Comparison of ENCODE assay signal across 39 cellular contexts in genomic region chr4:60155088-60155487, GRCh38.
"Had no signal": no experiment of that assay in that cellular context is flagged by ENCODE, and none has a peak within 500 bp of the region (broad histone marks: within the 10 kb centered on the region; RNA-seq: fewer than 3 reads in every experiment).

No MANE protein-coding gene starts in this region.

- H3K9me3 ChIP-seq: adrenal gland, body of pancreas had no signal

- H3K27ac Mint-ChIP-seq: activated naive CD4-positive, alpha-beta T cell treated with anti-CD3 and anti-CD28 coated beads for 36 hours; activated naive CD4-positive, alpha-beta T cell treated with anti-CD3 and anti-CD28 coated beads, Interleukin-2, amount 10 ng/mL, durations not matched to agents 7 days and 5 days; activated naive CD4-positive, alpha-beta T cell treated with anti-CD3 and anti-CD28 coated beads, Interleukin-2, amount 50 U/mL, for 24 hours; activated naive CD4-positive, alpha-beta T cell treated with anti-CD3 and anti-CD28 coated beads, Interleukin-2, amount 50 U/mL, for 72 hours; activated naive CD8-positive, alpha-beta T cell; activated naive CD8-positive, alpha-beta T cell treated with anti-CD3 and anti-CD28 coated beads for 36 hours; activated naive CD8-positive, alpha-beta T cell treated with anti-CD3 and anti-CD28 coated beads, Interleukin-2, amount 10 ng/mL, durations not matched to agents 7 days and 5 days; activated naive CD8-positive, alpha-beta T cell treated with anti-CD3 and anti-CD28 coated beads, Interleukin-2, amount 50 U/mL, for 24 hours; activated T-cell treated with anti-CD3 and anti-CD28 coated beads, Interleukin-2, amount 50 U/mL, for 24 hours; activated T-cell treated with anti-CD3 and anti-CD28 coated beads, Interleukin-2, amount 50 U/mL, for 72 hours; activated T-helper 1 cell treated with anti-CD3 and anti-CD28 coated beads, Interleukin-12 subunit alpha, Interleukin-12 subunit beta, Interleukin-2, Interleukin-4 antibody, amounts not matched to agents 30 ng/mL and 10 ng/mL and 1 ng/mL, durations not matched to agents 14 hours and 24 hours and 36 hours; activated T-helper 17 cell treated with anti-CD3 and anti-CD28 coated beads, Interleukin-2, amount 50 U/mL, for 72 hours; activated T-helper 2 cell treated with anti-CD3 and anti-CD28 coated beads, Interferon-gamma antibody, Interleukin-2, Interleukin-4, amounts not matched to agents 10 μg/mL and 5 μg/mL and 100 μg/mL, durations not matched to agents 14 hours and 24 hours and 36 hours; brain had no signal

- H3K36me3 Mint-ChIP-seq: activated naive CD4-positive, alpha-beta T cell treated with anti-CD3 and anti-CD28 coated beads, Interleukin-2, amount 10 ng/mL, durations not matched to agents 7 days and 5 days; activated naive CD4-positive, alpha-beta T cell treated with anti-CD3 and anti-CD28 coated beads, Interleukin-2, amount 50 U/mL, for 24 hours; activated naive CD8-positive, alpha-beta T cell; activated naive CD8-positive, alpha-beta T cell treated with anti-CD3 and anti-CD28 coated beads for 36 hours; activated naive CD8-positive, alpha-beta T cell treated with anti-CD3 and anti-CD28 coated beads, Interleukin-2, amount 10 ng/mL, durations not matched to agents 7 days and 5 days; brain had no signal

- H3K27me3 Mint-ChIP-seq: activated naive CD4-positive, alpha-beta T cell treated with anti-CD3 and anti-CD28 coated beads, Interleukin-2, amount 10 ng/mL, durations not matched to agents 7 days and 5 days; activated naive CD4-positive, alpha-beta T cell treated with anti-CD3 and anti-CD28 coated beads, Interleukin-2, amount 50 U/mL, for 24 hours; activated naive CD8-positive, alpha-beta T cell; activated naive CD8-positive, alpha-beta T cell treated with anti-CD3 and anti-CD28 coated beads for 36 hours; activated naive CD8-positive, alpha-beta T cell treated with anti-CD3 and anti-CD28 coated beads, Interleukin-2, amount 10 ng/mL, durations not matched to agents 7 days and 5 days; activated naive CD8-positive, alpha-beta T cell treated with anti-CD3 and anti-CD28 coated beads, Interleukin-2, amount 50 U/mL, for 24 hours; activated T-cell treated with anti-CD3 and anti-CD28 coated beads, Interleukin-2, amount 50 U/mL, for 24 hours; activated T-helper 17 cell treated with anti-CD3 and anti-CD28 coated beads, Interleukin-2, amount 50 U/mL, for 72 hours; brain; central memory CD8-positive, alpha-beta T cell had no signal

- H3K27me3 ChIP-seq: adrenal gland, ascending aorta, body of pancreas, brain microvascular endothelial cell, breast epithelium, cardiac muscle cell had no signal

- H3K27ac ChIP-seq: adrenal gland, ascending aorta, body of pancreas, brain microvascular endothelial cell, breast epithelium, cardiac muscle cell had no signal

- H3K4me3 Mint-ChIP-seq: activated naive CD4-positive, alpha-beta T cell treated with anti-CD3 and anti-CD28 coated beads for 36 hours; activated naive CD4-positive, alpha-beta T cell treated with anti-CD3 and anti-CD28 coated beads, Interleukin-2, amount 10 ng/mL, durations not matched to agents 7 days and 5 days; activated naive CD4-positive, alpha-beta T cell treated with anti-CD3 and anti-CD28 coated beads, Interleukin-2, amount 50 U/mL, for 24 hours; activated naive CD8-positive, alpha-beta T cell; activated naive CD8-positive, alpha-beta T cell treated with anti-CD3 and anti-CD28 coated beads for 36 hours; activated naive CD8-positive, alpha-beta T cell treated with anti-CD3 and anti-CD28 coated beads, Interleukin-2, amount 10 ng/mL, durations not matched to agents 7 days and 5 days; activated naive CD8-positive, alpha-beta T cell treated with anti-CD3 and anti-CD28 coated beads, Interleukin-2, amount 50 U/mL, for 24 hours; activated T-cell treated with anti-CD3 and anti-CD28 coated beads, Interleukin-2, amount 50 U/mL, for 24 hours; activated T-cell treated with anti-CD3 and anti-CD28 coated beads, Interleukin-2, amount 50 U/mL, for 4 hours; activated T-cell treated with anti-CD3 and anti-CD28 coated beads, Interleukin-2, amount 50 U/mL, for 72 hours; activated T-helper 1 cell treated with anti-CD3 and anti-CD28 coated beads, Interleukin-12 subunit alpha, Interleukin-12 subunit beta, Interleukin-2, Interleukin-4 antibody, amounts not matched to agents 30 ng/mL and 10 ng/mL and 1 ng/mL, durations not matched to agents 14 hours and 24 hours and 36 hours; activated T-helper 17 cell treated with anti-CD3 and anti-CD28 coated beads, Interleukin-2, amount 50 U/mL, for 72 hours; brain; central memory CD8-positive, alpha-beta T cell had no signal

- DNase-seq: activated effector memory CD4-positive, alpha-beta T cell treated with anti-CD3 and anti-CD28 coated beads, Interleukin-2, amount 50 U/mL, for 16 hours; activated effector memory CD4-positive, alpha-beta T cell treated with Interleukin-2 at 50 U/mL for 16 hours; activated gamma-delta T cell; activated gamma-delta T cell treated with Interleukin-2 at 50 U/mL for 16 hours; activated naive CD4-positive, alpha-beta T cell; activated naive CD4-positive, alpha-beta T cell treated with anti-CD3 and anti-CD28 coated beads for 36 hours; activated naive CD4-positive, alpha-beta T cell treated with anti-CD3 and anti-CD28 coated beads, Interleukin-2, amount 10 ng/mL, durations not matched to agents 7 days and 5 days; activated naive CD4-positive, alpha-beta T cell treated with anti-CD3 and anti-CD28 coated beads, Interleukin-2, amount 50 U/mL, for 16 hours; activated naive CD4-positive, alpha-beta T cell treated with Interleukin-2 at 50 U/mL for 16 hours; activated naive CD8-positive, alpha-beta T cell treated with anti-CD3 and anti-CD28 coated beads for 36 hours; activated naive CD8-positive, alpha-beta T cell treated with anti-CD3 and anti-CD28 coated beads, Interleukin-2, amount 10 ng/mL, durations not matched to agents 7 days and 5 days; activated naive CD8-positive, alpha-beta T cell treated with anti-CD3 and anti-CD28 coated beads, Interleukin-2, amount 50 U/mL, for 24 hours; activated T-cell treated with anti-CD3 and anti-CD28 coated beads, Interleukin-2, amount 50 U/mL, for 1 hour; activated T-cell treated with anti-CD3 and anti-CD28 coated beads, Interleukin-2, amount 50 U/mL, for 24 hours; activated T-cell treated with anti-CD3 and anti-CD28 coated beads, Interleukin-2, amount 50 U/mL, for 4 hours; activated T-cell treated with anti-CD3 and anti-CD28 coated beads, Interleukin-2, amount 50 U/mL, for 48 hours; activated T-cell treated with anti-CD3 and anti-CD28 coated beads, Interleukin-2, amount 50 U/mL, for 72 hours; adrenal gland; amniotic stem cell; amygdala; anterior cingulate cortex; aorta; body of pancreas; brain microvascular endothelial cell; caudate nucleus; central memory CD4-positive, alpha-beta T cell; cerebellar nuclear complex had no signal

- H3K4me3 ChIP-seq: adrenal gland, ascending aorta, body of pancreas, breast epithelium, cardiac muscle cell had no signal

- H3K4me1 Mint-ChIP-seq: activated naive CD4-positive, alpha-beta T cell treated with anti-CD3 and anti-CD28 coated beads, Interleukin-2, amount 10 ng/mL, durations not matched to agents 7 days and 5 days; activated naive CD4-positive, alpha-beta T cell treated with anti-CD3 and anti-CD28 coated beads, Interleukin-2, amount 50 U/mL, for 24 hours; activated naive CD8-positive, alpha-beta T cell treated with anti-CD3 and anti-CD28 coated beads for 36 hours; activated naive CD8-positive, alpha-beta T cell treated with anti-CD3 and anti-CD28 coated beads, Interleukin-2, amount 10 ng/mL, durations not matched to agents 7 days and 5 days; activated naive CD8-positive, alpha-beta T cell treated with anti-CD3 and anti-CD28 coated beads, Interleukin-2, amount 50 U/mL, for 24 hours; activated T-helper 17 cell treated with anti-CD3 and anti-CD28 coated beads, Interleukin-2, amount 50 U/mL, for 72 hours; brain; central memory CD8-positive, alpha-beta T cell had no signal

- ATAC-seq: activated naive CD4-positive, alpha-beta T cell treated with anti-CD3 and anti-CD28 coated beads, Interleukin-2, amount 50 U/mL, for 72 hours; activated naive CD8-positive, alpha-beta T cell treated with anti-CD3 and anti-CD28 coated beads, Interleukin-2, amount 50 U/mL, for 24 hours; activated T-cell treated with anti-CD3 and anti-CD28 coated beads, Interleukin-2, amount 50 U/mL, for 4 hours; activated T-cell treated with anti-CD3 and anti-CD28 coated beads, Interleukin-2, amount 50 U/mL, for 72 hours; activated T-helper 17 cell treated with anti-CD3 and anti-CD28 coated beads, Interleukin-2, amount 50 U/mL, for 72 hours; body of pancreas had no signal

- H3K4me1 ChIP-seq: adrenal gland, ascending aorta, body of pancreas, breast epithelium had no signal

- FAIRE-seq: astrocyte had no signal

- H3K36me3 ChIP-seq: adrenal gland, ascending aorta, brain microvascular endothelial cell, breast epithelium, cardiac muscle cell had no signal
